In the genomic region with DNA sequence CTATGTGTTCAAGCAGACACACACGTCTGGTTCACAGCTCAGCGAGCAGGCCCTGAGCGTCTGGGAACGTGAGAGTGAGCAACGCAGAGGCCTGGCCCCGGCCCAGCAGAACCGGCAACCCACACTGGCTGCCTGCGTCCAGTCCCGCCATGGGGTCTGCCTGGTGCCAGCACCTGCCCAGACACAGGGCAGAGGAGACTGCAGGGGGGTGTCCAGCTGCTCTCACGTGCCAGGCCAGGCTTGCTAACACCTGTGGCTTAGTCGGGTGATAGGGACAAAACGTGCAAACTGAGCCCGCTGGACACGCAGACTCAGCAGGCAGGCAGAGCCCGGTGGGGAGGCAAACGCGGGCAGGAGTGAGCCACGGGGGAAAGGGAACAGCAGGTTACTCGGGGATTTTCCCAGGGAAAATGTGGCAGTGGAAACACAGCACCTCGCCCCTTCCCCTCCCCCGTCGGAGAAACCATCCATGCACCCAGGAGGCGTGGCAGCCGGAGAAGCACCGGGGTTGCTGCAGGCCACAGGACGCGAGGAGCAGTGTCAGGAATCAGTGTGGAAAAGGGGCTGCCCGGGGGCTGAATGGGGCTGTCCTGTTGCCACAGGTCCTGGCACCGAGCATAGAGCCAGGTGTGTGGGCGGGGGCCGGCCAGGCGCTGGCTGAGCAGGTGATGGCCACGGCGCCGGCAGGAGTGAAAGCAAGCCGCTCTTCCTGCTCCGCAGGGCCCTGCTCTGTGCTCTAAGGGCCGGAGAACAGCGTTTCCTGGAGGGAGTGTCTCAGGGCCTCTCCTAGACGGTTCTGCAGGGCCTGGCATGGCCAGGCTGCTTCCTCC, we compare ENCODE assay signal across 11 cellular contexts.
DNase-seq lines count a peak whose midpoint lies in the region; FAIRE-seq and TF ChIP-seq lines count a peak whose summit lies in the region.
"Had no signal": no experiment of that assay in that cellular context is flagged by ENCODE, and none has a peak within 500 bp of the region (broad histone marks: within the 10 kb centered on the region; RNA-seq: fewer than 3 reads in every experiment).

No MANE protein-coding gene starts in this region.

- DNase-seq in iPS-NIHi11 (ENCODE audit: low spot score) (peak; percentile 60), germinal center (ENCODE audit: low spot score) (no peak), HTR-8/SVneo (ENCODE audit: insufficient read length, low spot score) (no peak), GM12891 (ENCODE audit: insufficient read length, low spot score) (no peak), NCI-H1048 (lab: John Stamatoyannopoulos, UW) (no peak)
- DNase-seq: activated CD8-positive, alpha-beta memory T cell treated with anti-CD3 and anti-CD28 coated beads for 24 hours had no signal

- no peak overlapping the region for H3K27ac ChIP-seq in HUES48 (ENCODE audit: low read depth, low read length)
- peak overlapping the region; percentile 77 for H3K27ac ChIP-seq in VCaP
- peak overlapping the region; percentile 67 for H3K27ac ChIP-seq in skeletal muscle tissue (ENCODE audit: low read depth, low read length)

- H3K4me3 ChIP-seq in HUES48 (ENCODE audit: low read depth, low read length), result no peak overlapping the region
- H3K4me3 ChIP-seq in skeletal muscle tissue (ENCODE audit: low read length in 3 of 3), result peak overlapping the region in 2 of 3 donors; percentile 20 to 35

- H3K9me3 ChIP-seq in HUES48 (ENCODE audit: control insufficient read depth, insufficient read depth, low read length) (no peaks in the 10 kb centered on the region), skeletal muscle tissue (ENCODE audit: control insufficient read depth in 3 of 3, low read length in 3 of 3) (no peaks in the 10 kb centered on the region)

- H3K9ac ChIP-seq in HUES48 (ENCODE audit: low read depth, low read length) (peak overlapping the region; percentile 12; the same call in 1 of the 2 replicates), skeletal muscle tissue (ENCODE audit: low read depth in 1 of 3, low read length in 3 of 3) (peak overlapping the region in 2 of 3 donors; percentile 45 to 50)

- TF ChIP-seq POLR2A in GM12891 (IDR thresholded peaks at IDR 0.05; ENCODE audit: low read depth, low read length), result no peak

- H3K4me1 ChIP-seq in HUES48 (ENCODE audit: control insufficient read depth, insufficient read depth, low read length) (peaks cover 15% of the 10 kb centered on the region; the same call in 1 of the 2 replicates), skeletal muscle tissue (ENCODE audit: control insufficient read depth in 3 of 3, insufficient read depth in 3 of 3, low read length in 3 of 3) (peaks cover 48 to 84% (median 82%) of the 10 kb centered on the region in 3 donors)

- H3K27me3 ChIP-seq in HUES48 (ENCODE audit: control insufficient read depth, insufficient read depth, low read length) (no peaks in the 10 kb centered on the region), skeletal muscle tissue (ENCODE audit: control insufficient read depth in 3 of 3, insufficient read depth in 3 of 3, low read length in 3 of 3) (no peaks in the 10 kb centered on the region)

- H3K36me3 ChIP-seq in HUES48 (ENCODE audit: control insufficient read depth, insufficient read depth, low read length), result no peaks in the 10 kb centered on the region
- H3K36me3 ChIP-seq in skeletal muscle tissue (ENCODE audit: control insufficient read depth in 3 of 3, insufficient read depth in 3 of 3, low read length in 3 of 3), result peaks cover 0 to 2% (median 0%) of the 10 kb centered on the region in 3 donors

- FAIRE-seq in HTR-8/SVneo (lab: Jason Lieb, UNC) (no peak), GM12891 (lab: Jason Lieb, UNC) (no peak)
- FAIRE-seq: colon, RCC 7860 had no signal

- no peak for TF ChIP-seq CTCF in VCaP (conservative IDR thresholded peaks at IDR 0.05)

TF ChIP-seq in GM12891, 5 proteins besides CTCF, POLR2A, EP300 and RAD21:
- TF ChIP-seq POU2F2 (IDR thresholded peaks at IDR 0.05; ENCODE audit: low read depth, low read length) (no peak), SPI1 (IDR thresholded peaks at IDR 0.05; ENCODE audit: low read depth, low read length) (no peak), TAF1 (IDR thresholded peaks at IDR 0.05; ENCODE audit: low read depth, low read length) (no peak), PAX5 (IDR thresholded peaks at IDR 0.05; ENCODE audit: insufficient read depth, low read length, severe bottlenecking) (no peak), POLR2AphosphoS5 (IDR thresholded peaks at IDR 0.05; ENCODE audit: low read depth, low read length) (no peak)
